ENCODE assay signal across 9 cellular contexts in the genomic region with DNA sequence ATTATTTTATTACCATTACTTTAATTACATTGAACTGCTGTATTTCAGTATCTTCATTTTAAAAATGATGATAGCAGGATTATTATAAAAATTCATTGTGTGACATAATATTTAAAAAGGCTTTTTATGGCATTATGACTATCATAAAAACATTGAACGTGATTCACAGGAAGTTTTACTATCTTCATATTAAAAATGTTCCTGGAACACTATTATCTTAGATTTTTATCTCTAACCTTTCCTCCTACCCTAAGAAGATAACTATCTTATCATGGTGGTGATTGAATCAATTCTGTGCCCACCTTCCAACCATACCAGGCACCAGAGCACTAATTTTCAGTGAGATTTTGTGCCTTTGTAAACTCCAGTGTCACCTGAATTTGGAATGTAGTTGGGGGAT. TPM values are rescaled to one million over a fixed set of nuclear protein-coding genes. Genes with fewer than 3 reads are reported as not detected.
"Had no signal": no experiment of that assay in that cellular context is flagged by ENCODE, and none has a peak within 500 bp of the region (broad histone marks: within the 10 kb centered on the region; RNA-seq: fewer than 3 reads in every experiment).

No MANE protein-coding gene starts in this region.

- ATAC-seq: HepG2, K562 had no signal

- H3K27ac ChIP-seq: HL-60, KMS-11 had no signal

- DNase-seq: IMR-90, KBM-7, KG1 had no signal

- H3K4me3 ChIP-seq: K562 had no signal

RNA-seq across cellular contexts. Expression of gene LRRC9, which starts 16.2 kb away (rescaled TPM):
- total RNA-seq: HT-29, HT1080, IMR-90, K562 had no signal
